9 cellular contexts compared by ENCODE assay signal in the genomic region with DNA sequence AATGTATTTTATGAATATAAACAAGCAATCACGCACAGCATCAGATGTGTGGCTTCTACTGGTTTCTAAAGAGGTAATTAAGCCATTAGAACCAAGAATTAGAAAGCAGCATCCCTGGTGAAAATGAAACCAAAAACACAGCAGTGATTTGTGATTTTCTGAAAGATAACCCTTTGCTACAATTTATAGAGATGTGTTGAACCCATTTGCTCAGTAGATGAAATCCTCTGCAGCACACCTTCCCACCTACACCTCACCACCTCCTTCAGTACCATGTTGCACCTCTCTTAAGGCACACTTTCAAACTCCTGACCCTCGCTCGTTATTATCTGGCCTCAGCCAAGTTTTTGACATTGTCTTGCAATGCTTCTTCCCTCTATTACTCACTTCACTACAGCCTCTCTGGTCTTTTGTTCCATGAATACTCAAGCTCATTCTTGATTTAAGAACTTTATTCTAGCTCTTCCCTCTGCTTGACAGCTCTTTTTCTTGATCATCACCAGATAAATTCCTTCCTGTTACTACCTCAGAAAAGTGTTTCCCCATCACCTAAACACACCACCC. TPM values are rescaled to one million over a fixed set of nuclear protein-coding genes. Genes with fewer than 3 reads are reported as not detected.
DNase-seq lines count a peak whose midpoint lies in the region; ATAC-seq and TF ChIP-seq lines count a peak whose summit lies in the region.
"Had no signal": no experiment of that assay in that cellular context is flagged by ENCODE, and none has a peak within 500 bp of the region (broad histone marks: within the 10 kb centered on the region; RNA-seq: fewer than 3 reads in every experiment).

No MANE protein-coding gene starts in this region.

- in situ Hi-C loops in brain microvascular endothelial cell (cut with HindIII; ENCODE audit: low pct_ligation_motif_present, low sequenced_read_pairs): no loop called here

- H3K27ac Mint-ChIP-seq in activated T-cell treated with anti-CD3 and anti-CD28 coated beads, Interleukin-2, amount 50 U/mL, for 72 hours: peak overlapping the region; percentile 13

- H3K4me1 ChIP-seq in endocrine pancreas (ENCODE audit: control insufficient read depth, insufficient read depth, low read length) (peaks cover 9% of the 10 kb centered on the region), stomach smooth muscle (ENCODE audit: control insufficient read depth, insufficient read depth, low read length) (no peaks in the 10 kb centered on the region)

- no peaks in the 10 kb centered on the region for H3K9me3 Mint-ChIP-seq in activated T-cell treated with anti-CD3 and anti-CD28 coated beads, Interleukin-2, amount 50 U/mL, for 72 hours

- peaks cover 7 to 9% of the 10 kb centered on the region in 2 donors for H3K36me3 Mint-ChIP-seq in activated T-cell treated with anti-CD3 and anti-CD28 coated beads, Interleukin-2, amount 50 U/mL, for 72 hours (ENCODE audit: insufficient read depth in 2 of 2)

- peak overlapping the region; percentile 58 to 64 for H3K4me3 Mint-ChIP-seq in activated T-cell treated with anti-CD3 and anti-CD28 coated beads, Interleukin-2, amount 50 U/mL, for 72 hours

- H3K4me3 ChIP-seq in endocrine pancreas (ENCODE audit: control insufficient read depth, insufficient read depth, low read length) (peak overlapping the region; percentile 2), stomach smooth muscle (ENCODE audit: low read length in 2 of 2) (peak overlapping the region; percentile 30 to 57), brain microvascular endothelial cell (ENCODE audit: low read depth, low read length) (no peak overlapping the region)

- no peak for DNase-seq in activated T-cell treated with anti-CD3 and anti-CD28 coated beads, Interleukin-2, amount 50 U/mL, for 72 hours
- no peak for DNase-seq in activated T-cell treated with anti-CD3 and anti-CD28 coated beads, Interleukin-2, amount 50 U/mL, for 48 hours
- no peak for DNase-seq in glomerular visceral epithelial cell (ENCODE audit: extremely low spot score)
- DNase-seq in mucosa of gallbladder (ENCODE audit: low spot score): no peak
- DNase-seq in brain microvascular endothelial cell: no peak
- DNase-seq: NCI-H226 had no signal

- H3K27me3 ChIP-seq in endocrine pancreas (ENCODE audit: control insufficient read depth, insufficient read depth, low read length) (no peaks in the 10 kb centered on the region), stomach smooth muscle (ENCODE audit: control insufficient read depth in 1 of 2, insufficient read depth in 2 of 2, low read length in 2 of 2) (no peaks in the 10 kb centered on the region), brain microvascular endothelial cell (replicated peaks) (no peaks in the 10 kb centered on the region)

- H3K9ac ChIP-seq in endocrine pancreas (ENCODE audit: control insufficient read depth, insufficient read depth, low read length) (no peak overlapping the region), stomach smooth muscle (ENCODE audit: low read length in 2 of 2) (peak overlapping the region in 1 of 2 donors; percentile 23)

- H3K9me3 ChIP-seq in endocrine pancreas (ENCODE audit: control insufficient read depth, low read length): no peaks in the 10 kb centered on the region
- no peaks in the 10 kb centered on the region for H3K9me3 ChIP-seq in stomach smooth muscle (ENCODE audit: control insufficient read depth in 2 of 2, low read length in 2 of 2)

- TF ChIP-seq CTCF in brain microvascular endothelial cell (IDR thresholded peaks at IDR 0.05; ENCODE audit: low read depth, low read length, missing control alignments): no peak

- H3K27ac ChIP-seq in stomach smooth muscle (ENCODE audit: low read length) (no peak overlapping the region), brain microvascular endothelial cell (no peak overlapping the region)

- H3K27me3 Mint-ChIP-seq in activated T-cell treated with anti-CD3 and anti-CD28 coated beads, Interleukin-2, amount 50 U/mL, for 72 hours (ENCODE audit: low read depth): no peaks in the 10 kb centered on the region

- peaks cover 61% of the 10 kb centered on the region for H3K4me1 Mint-ChIP-seq in activated T-cell treated with anti-CD3 and anti-CD28 coated beads, Interleukin-2, amount 50 U/mL, for 72 hours (ENCODE audit: low read depth)

- H3K36me3 ChIP-seq in endocrine pancreas (ENCODE audit: control insufficient read depth, insufficient read depth, low read length): peaks cover 4% of the 10 kb centered on the region
- H3K36me3 ChIP-seq in stomach smooth muscle (ENCODE audit: control insufficient read depth in 2 of 2, insufficient read depth in 2 of 2, low read length in 2 of 2): no peaks in the 10 kb centered on the region
- H3K36me3 ChIP-seq in brain microvascular endothelial cell (replicated peaks): no peaks in the 10 kb centered on the region

- peak; percentile 62 to 67 for ATAC-seq in activated T-cell treated with anti-CD3 and anti-CD28 coated beads, Interleukin-2, amount 50 U/mL, for 72 hours (replicated peaks in 1 of 2)
- ATAC-seq in HG03442 (IDR thresholded peaks at IDR 0.05; ENCODE audit: unreplicated experiment): peak; percentile 41

RNA-seq across cellular contexts. Expression of a gene that starts 38.6 kb away (rescaled TPM):
- 10 to 100 TPM; 41.8 to 44.9 TPM for total RNA-seq in activated T-cell treated with anti-CD3 and anti-CD28 coated beads, Interleukin-2, amount 50 U/mL, for 72 hours
- total RNA-seq in mucosa of gallbladder: 29.7 TPM

RNA-seq across cellular contexts. Expression of a gene that starts 38.7 kb away (rescaled TPM):
- total RNA-seq in activated T-cell treated with anti-CD3 and anti-CD28 coated beads, Interleukin-2, amount 50 U/mL, for 72 hours: 10 to 100 TPM; 17.7 to 18.2 TPM
- 10.1 TPM for total RNA-seq in mucosa of gallbladder

RNA-seq across cellular contexts. Expression of a gene that starts 53.4 kb away (rescaled TPM):
- 100 to 1,000 TPM; 400 to 660 TPM for total RNA-seq in activated T-cell treated with anti-CD3 and anti-CD28 coated beads, Interleukin-2, amount 50 U/mL, for 72 hours
- total RNA-seq in mucosa of gallbladder: 4.2 TPM

Comparison
In these comparisons a context has a peak if more than half of its experiments do, and no peak if none do; other contexts are left out.
1. RNA of a gene that starts 53.4 kb away (total RNA-seq): 400 to 660 TPM in activated T-cell treated with anti-CD3 and anti-CD28 coated beads, Interleukin-2, amount 50 U/mL, for 72 hours; 4.2 TPM in mucosa of gallbladder (single experiment); every median in the first group is over 10 times any median in the second.